8 cellular contexts compared by ENCODE assay signal in genomic region chr10:93813507-93814465, GRCh38. TPM values are rescaled to one million over a fixed set of nuclear protein-coding genes. Genes with fewer than 3 reads are reported as not detected.
A peak's percentile ranks its signal among the peaks of the same experiment; 100 is the strongest.
DNase-seq lines count a peak whose midpoint lies in the region; ATAC-seq and TF ChIP-seq lines count a peak whose summit lies in the region.

No MANE protein-coding gene starts in this region.

- H3K4me2 ChIP-seq in Loucy (ENCODE audit: low read depth, low read length, poor library complexity, severe bottlenecking) (no peak overlapping the region), mesendoderm (ENCODE audit: low read length) (no peak overlapping the region)

- peaks cover 3% of the 10 kb centered on the region for H3K4me1 ChIP-seq in Loucy (ENCODE audit: insufficient read depth, low read length, poor library complexity, severe bottlenecking)
- H3K4me1 ChIP-seq in mesendoderm (ENCODE audit: control insufficient read depth, low read depth, low read length): no peaks in the 10 kb centered on the region

- peak overlapping the region; percentile 70; the same call in 1 of the 2 replicates for H2AFZ ChIP-seq in Loucy (ENCODE audit: low read length)

- H3K27me3 Mint-ChIP-seq in activated B cell treated with CpG ODN at 0.5 μM for 24 hours: peaks cover 31% of the 10 kb centered on the region

- H2BK5ac ChIP-seq in mesendoderm (ENCODE audit: low read length): no peak overlapping the region

- H3K36me3 Mint-ChIP-seq in activated B cell treated with CpG ODN at 0.5 μM for 24 hours (ENCODE audit: low read depth): no peaks in the 10 kb centered on the region

- no peak overlapping the region for H3K23ac ChIP-seq in mesendoderm (ENCODE audit: low read length)

- intact Hi-C loops in activated B cell treated with CpG ODN at 0.5 μM for 24 hours (cut with micrococcal nuclease): no loop called here

- no peaks in the 10 kb centered on the region for H3K9me3 ChIP-seq in Loucy (ENCODE audit: insufficient read depth, low read depth, low read length)

- TF ChIP-seq CTCF in AG10803 (conservative IDR thresholded peaks at IDR 0.05; ENCODE audit: low read length): peak; percentile 64
- TF ChIP-seq CTCF in Loucy (conservative IDR thresholded peaks at IDR 0.05; ENCODE audit: low read length): peak; percentile 85
- TF ChIP-seq CTCF in activated B cell treated with CpG ODN at 0.5 μM for 24 hours (IDR thresholded peaks at IDR 0.05): no peak

- CTCF ChIA-PET in activated B cell treated with CpG ODN at 0.5 μM for 24 hours (lab: Charles Lee): interaction anchor here (1.0 to 2.7 kb wide), 4 partner anchors 15 to 259 kb away, joined by 3 to 12 read pairs (median 4); partner anchors contain the start of gene FRA10AC1

- no peak overlapping the region for H2AK5ac ChIP-seq in mesendoderm (ENCODE audit: low read length)

- no peak overlapping the region for H3K4me3 Mint-ChIP-seq in activated B cell treated with CpG ODN at 0.5 μM for 24 hours

- WGBS in mesendoderm (ENCODE audit: extremely low coverage, insufficient coverage, low lambda C conversion rate): no CpG with 5 or more reads among the region's 8 CpGs

- no peak overlapping the region for H2BK120ac ChIP-seq in mesendoderm (ENCODE audit: low read depth, low read length)

- H3K27me3 ChIP-seq in Loucy (ENCODE audit: insufficient read depth, low read length, poor library complexity, severe bottlenecking) (no peaks in the 10 kb centered on the region), mesendoderm (ENCODE audit: insufficient read depth, low read length, poor library complexity) (no peaks in the 10 kb centered on the region)

- no peak overlapping the region for H3K18ac ChIP-seq in mesendoderm (ENCODE audit: low read length)

- H3K9me3 Mint-ChIP-seq in activated B cell treated with CpG ODN at 0.5 μM for 24 hours: no peaks in the 10 kb centered on the region

- no peaks in the 10 kb centered on the region for H3K4me1 Mint-ChIP-seq in activated B cell treated with CpG ODN at 0.5 μM for 24 hours

- H3K79me2 ChIP-seq in Loucy (ENCODE audit: insufficient read depth, low read length) (no peaks in the 10 kb centered on the region), mesendoderm (ENCODE audit: control insufficient read depth, insufficient read depth, low read length) (no peaks in the 10 kb centered on the region)

- H3K27ac ChIP-seq in mesendoderm (ENCODE audit: low read depth, low read length): no peak overlapping the region

- POLR2A ChIA-PET in activated B cell treated with CpG ODN at 0.5 μM for 24 hours (lab: Charles Lee): no interaction called here

- H3K9ac ChIP-seq in Loucy (ENCODE audit: low read depth, low read length, poor library complexity, severe bottlenecking) (no peak overlapping the region), mesendoderm (ENCODE audit: low read length) (no peak overlapping the region)

- H3K9me2 ChIP-seq in Loucy (replicated peaks; ENCODE audit: low read depth, low read length): no peaks in the 10 kb centered on the region

- no peaks in the 10 kb centered on the region for H3K79me1 ChIP-seq in mesendoderm (ENCODE audit: low read length)

- H3K56ac ChIP-seq in mesendoderm (ENCODE audit: low read length): no peak overlapping the region

- H4K5ac ChIP-seq in mesendoderm (ENCODE audit: low read length): no peak overlapping the region

- H3K4me3 ChIP-seq in AG10803 (ENCODE audit: low read length) (no peak overlapping the region), Loucy (ENCODE audit: low read length, poor library complexity, severe bottlenecking) (no peak overlapping the region), mesendoderm (ENCODE audit: low read length) (no peak overlapping the region)

- H3K4ac ChIP-seq in mesendoderm (ENCODE audit: low read depth, low read length): no peak overlapping the region

- no peak overlapping the region for H4K8ac ChIP-seq in mesendoderm (ENCODE audit: low read depth, low read length)

- no peaks in the 10 kb centered on the region for H3F3A ChIP-seq in Loucy (ENCODE audit: low read depth)

- no peaks in the 10 kb centered on the region for H4K20me1 ChIP-seq in Loucy (ENCODE audit: insufficient read depth, low read length, poor library complexity, severe bottlenecking)

- peak; percentile 83 for ATAC-seq in GM18498 (IDR thresholded peaks at IDR 0.05; ENCODE audit: unreplicated experiment)
- peak; percentile 67 for ATAC-seq in activated B cell treated with CpG ODN at 0.5 μM for 24 hours (ENCODE audit: low read depth)

- H3K36me3 ChIP-seq in Loucy (ENCODE audit: insufficient read depth, low read length) (no peaks in the 10 kb centered on the region), mesendoderm (ENCODE audit: control insufficient read depth, insufficient read depth, low read length) (no peaks in the 10 kb centered on the region)

- no peak overlapping the region for H2BK15ac ChIP-seq in mesendoderm (replicated peaks; ENCODE audit: low read depth)

- DNase-seq in AG10803 (ENCODE audit: low read depth) (peak; percentile 34), activated B cell treated with CpG ODN at 0.5 μM for 24 hours (no peak), ecto neural progenitor cell (ENCODE audit: low spot score) (peak; percentile 59), mesendoderm (peak; percentile 71), superior temporal gyrus (ENCODE audit: extremely low spot score) (peak; percentile 66), NCI-H2107 (lab: John Stamatoyannopoulos, UW) (no peak)

- H3K27ac Mint-ChIP-seq in activated B cell treated with CpG ODN at 0.5 μM for 24 hours: no peak overlapping the region

RNA-seq across cellular contexts. Expression of gene LGI1, which starts 56.0 kb away (rescaled TPM):
- not detected in 2 replicates for total RNA-seq in activated B cell treated with CpG ODN at 0.5 μM for 24 hours
- polyA plus RNA-seq in mesendoderm (2013, experiment 1 of 2): 0.32 TPM
- 0.77 TPM for polyA plus RNA-seq in mesendoderm (2013, experiment 2 of 2)

Comparison
In these comparisons a context has a peak if more than half of its experiments do, and no peak if none do; other contexts are left out.
1. DNase-seq: peak in AG10803 (single experiment), ecto neural progenitor cell (single experiment), mesendoderm (single experiment) and superior temporal gyrus (single experiment); none in activated B cell treated with CpG ODN at 0.5 μM for 24 hours (single experiment) and NCI-H2107 (single experiment).